ENCODE assay signal across 24 cellular contexts in genomic region chr6:169210611-169211010, GRCh38. TPM values are rescaled to one million over a fixed set of nuclear protein-coding genes. Genes with fewer than 3 reads are reported as not detected.
"Had no signal": no experiment of that assay in that cellular context is flagged by ENCODE, and none has a peak within 500 bp of the region (broad histone marks: within the 10 kb centered on the region; RNA-seq: fewer than 3 reads in every experiment).

No MANE protein-coding gene starts in this region.

- H3K4me3 Mint-ChIP-seq: stimulated activated memory B cell treated with anti-CD40 and anti-IgM and Interleukin-4, amounts not matched to agents 10 μg/mL and 1 μg/mL and 100 μg/mL, for 72 hours; stimulated activated naive CD8-positive, alpha-beta T cell treated with anti-CD3 and anti-CD28 coated beads, Interleukin-15, amount 100 ng/mL, for 72 hours; type B pancreatic cell had no signal

- H3K4me1 ChIP-seq: prostate gland had no signal

- DNase-seq: hypothalamus; immature natural killer cell; kidney; left colon; left lung; lower lobe of right lung; mammary epithelial cell; mesenchymal stem cell; naive thymus-derived CD8-positive, alpha-beta T cell; pancreas; posterior cingulate gyrus; retina; right cardiac atrium; spleen; stimulated activated CD4-positive, alpha-beta T cell treated with anti-CD3 and anti-CD28 coated beads, Interleukin-4, amount 100 ng/mL, for 24 hours; stimulated activated naive CD4-positive, alpha-beta T cell treated with Interleukin-2 at 50 U/mL for 16 hours; stimulated activated naive CD8-positive, alpha-beta T cell treated with anti-CD3 and anti-CD28 coated beads, Interleukin-15, amount 100 ng/mL, for 72 hours; substantia nigra; uterus had no signal

- H3K27me3 ChIP-seq: left lung, pancreas, spleen, tibial nerve, uterus had no signal

- H3K4me3 ChIP-seq: left lung, lower lobe of right lung, pancreas, prostate gland, skin epidermis, spleen, tibial nerve, uterus had no signal

- H3K9me3 ChIP-seq: pancreas, prostate gland, uterus had no signal

- H3K27ac ChIP-seq: left lung, lower lobe of right lung, pancreas, prostate gland, skin epidermis, spleen, tibial nerve, uterus had no signal

- H3K36me3 ChIP-seq: left lung, lower lobe of right lung, pancreas, prostate gland, spleen, tibial nerve, uterus had no signal

- H3K36me3 Mint-ChIP-seq: type B pancreatic cell had no signal

- H3K27ac Mint-ChIP-seq: stimulated activated memory B cell treated with anti-CD40 and anti-IgM and Interleukin-4, amounts not matched to agents 10 μg/mL and 1 μg/mL and 100 μg/mL, for 72 hours; stimulated activated naive CD8-positive, alpha-beta T cell treated with anti-CD3 and anti-CD28 coated beads, Interleukin-15, amount 100 ng/mL, for 72 hours; type B pancreatic cell had no signal

- H3K27me3 Mint-ChIP-seq: naive thymus-derived CD8-positive, alpha-beta T cell; stimulated activated memory B cell treated with anti-CD40 and anti-IgM and Interleukin-4, amounts not matched to agents 10 μg/mL and 1 μg/mL and 100 μg/mL, for 72 hours; stimulated activated naive CD8-positive, alpha-beta T cell treated with anti-CD3 and anti-CD28 coated beads, Interleukin-15, amount 100 ng/mL, for 72 hours; type B pancreatic cell had no signal

RNA-seq across cellular contexts. Expression of gene THBS2, which starts 43.0 kb away (rescaled TPM):
- total RNA-seq: naive thymus-derived CD8-positive, alpha-beta T cell had no signal
